17 cellular contexts compared by ENCODE assay signal in the genomic region with DNA sequence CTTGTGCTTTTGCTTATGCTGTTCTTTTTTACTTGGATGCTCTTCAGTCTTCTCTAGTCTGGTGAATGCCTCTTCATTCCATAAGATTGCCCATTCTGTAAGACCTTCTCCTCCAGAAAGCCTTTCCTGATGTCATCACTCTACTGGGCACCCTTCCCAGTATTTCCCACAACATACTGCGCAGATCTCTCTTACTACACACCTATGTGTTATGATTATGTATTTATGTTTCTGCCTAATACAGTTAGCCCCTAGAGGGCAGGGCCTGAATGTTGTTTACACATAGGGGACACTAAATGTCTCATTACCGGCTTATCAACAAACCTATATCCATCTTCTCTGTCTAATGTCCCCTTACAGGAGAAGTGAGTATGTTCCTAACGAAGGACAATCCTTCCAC. TPM values are rescaled to one million over a fixed set of nuclear protein-coding genes. Genes with fewer than 3 reads are reported as not detected.
DNase-seq lines count a peak whose midpoint lies in the region; ATAC-seq, FAIRE-seq and TF ChIP-seq lines count a peak whose summit lies in the region.
"Had no signal": no experiment of that assay in that cellular context is flagged by ENCODE, and none has a peak within 500 bp of the region (broad histone marks: within the 10 kb centered on the region; RNA-seq: fewer than 3 reads in every experiment).

No MANE protein-coding gene starts in this region.

- TF ChIP-seq POLR2A in GM12892 (IDR thresholded peaks at IDR 0.05; ENCODE audit: low read depth, low read length): no peak

- H3K79me2 ChIP-seq in PC-9 (ENCODE audit: low read depth): no peaks in the 10 kb centered on the region

- no peaks in the 10 kb centered on the region for H3K9me2 ChIP-seq in PC-9 (ENCODE audit: insufficient read depth)

- H3K27me3 Mint-ChIP-seq in natural killer cell treated with Interleukin-12 subunit alpha and Interleukin-12 subunit beta and Interleukin-15 and Interleukin-18, amount 100 ng/mL, for 72 hours: peaks cover 0 to 9% of the 10 kb centered on the region in 2 donors
- H3K27me3 Mint-ChIP-seq: activated CD8-positive, alpha-beta memory T cell treated with anti-CD3 and anti-CD28 coated beads, Interleukin-2, amount 10 ng/mL, durations not matched to agents 7 days and 5 days; stimulated activated naive CD8-positive, alpha-beta T cell treated with anti-CD3 and anti-CD28 coated beads, Interleukin-15, Interleukin-2, amounts not matched to agents 100 ng/mL and 50 ng/mL, for 24 hours had no signal

- CTCF ChIA-PET in PC-9 (lab: Charles Lee): no interaction called here

- no peaks in the 10 kb centered on the region for H3K9me3 Mint-ChIP-seq in natural killer cell treated with Interleukin-12 subunit alpha and Interleukin-12 subunit beta and Interleukin-15 and Interleukin-18, amount 100 ng/mL, for 72 hours
- H3K9me3 Mint-ChIP-seq: stimulated activated naive CD8-positive, alpha-beta T cell treated with anti-CD3 and anti-CD28 coated beads, Interleukin-15, Interleukin-2, amounts not matched to agents 100 ng/mL and 50 ng/mL, for 24 hours had no signal

- H3K4me1 ChIP-seq in BE2C (no peaks in the 10 kb centered on the region), PC-9 (replicated peaks; ENCODE audit: insufficient read depth) (no peaks in the 10 kb centered on the region)
- H3K4me1 ChIP-seq: spleen had no signal

- POLR2A ChIA-PET in PC-9 (lab: Charles Lee; ENCODE audit: unreplicated experiment): no interaction called here

- TF ChIP-seq CTCF in BE2C (IDR thresholded peaks at IDR 0.05; ENCODE audit: low read depth, low read length): peak; percentile 18; the same call in 1 of the 2 replicates
- TF ChIP-seq CTCF in PC-9 (conservative IDR thresholded peaks at IDR 0.05): 0 out of 2 replicates have a peak, but pooled peaks have one; percentile 30
- no peak for TF ChIP-seq CTCF in epithelial cell of esophagus (IDR thresholded peaks at IDR 0.05; ENCODE audit: insufficient read depth, low read depth, low read length, missing control alignments)

- H3K36me3 ChIP-seq in BE2C (no peaks in the 10 kb centered on the region; the same call in none of the 2 replicates), PC-9 (ENCODE audit: low read depth) (peaks cover 37% of the 10 kb centered on the region)

- no peak overlapping the region for H2AFZ ChIP-seq in PC-9

- DNase-seq in BE2C (no peak), GM12892 (ENCODE audit: insufficient read length) (no peak), PC-9 (no peak), epithelial cell of esophagus (ENCODE audit: low read depth) (peak; percentile 45), midbrain (lab: John Stamatoyannopoulos, UW) (no peak), inferior parietal cortex (ENCODE audit: extremely low spot score) (no peak)
- DNase-seq in activated CD4-positive, alpha-beta T cell treated with anti-CD3 and anti-CD28 coated beads for 1 hour: no peak
- DNase-seq in natural killer cell treated with Interleukin-12 subunit alpha and Interleukin-12 subunit beta and Interleukin-15 and Interleukin-18, amount 100 ng/mL, for 72 hours (ENCODE audit: low spot score): no peak
- DNase-seq: activated CD8-positive, alpha-beta memory T cell treated with anti-CD3 and anti-CD28 coated beads, Interleukin-2, amount 10 ng/mL, durations not matched to agents 7 days and 5 days; activated gamma-delta T cell treated with Interleukin-2 at 50 U/mL for 16 hours; effector CD8-positive, alpha-beta T cell; heart right ventricle; NCI-H1436; NCI-H446 treated with DMSO at 0.1 percent for 48 hours; RPMI8226; spleen had no signal

- no peak overlapping the region for H3K27ac Mint-ChIP-seq in natural killer cell treated with Interleukin-12 subunit alpha and Interleukin-12 subunit beta and Interleukin-15 and Interleukin-18, amount 100 ng/mL, for 72 hours
- H3K27ac Mint-ChIP-seq: activated CD8-positive, alpha-beta memory T cell treated with anti-CD3 and anti-CD28 coated beads, Interleukin-2, amount 10 ng/mL, durations not matched to agents 7 days and 5 days; stimulated activated naive CD8-positive, alpha-beta T cell treated with anti-CD3 and anti-CD28 coated beads, Interleukin-15, Interleukin-2, amounts not matched to agents 100 ng/mL and 50 ng/mL, for 24 hours had no signal

- peaks cover 30% of the 10 kb centered on the region for H3K36me3 Mint-ChIP-seq in natural killer cell treated with Interleukin-12 subunit alpha and Interleukin-12 subunit beta and Interleukin-15 and Interleukin-18, amount 100 ng/mL, for 72 hours

- peaks cover 0 to 3% of the 10 kb centered on the region in 2 donors for H3K4me1 Mint-ChIP-seq in natural killer cell treated with Interleukin-12 subunit alpha and Interleukin-12 subunit beta and Interleukin-15 and Interleukin-18, amount 100 ng/mL, for 72 hours (ENCODE audit: low read depth in 2 of 2)

- H4K20me1 ChIP-seq in PC-9 (ENCODE audit: insufficient read depth): no peaks in the 10 kb centered on the region

- H3K4me3 ChIP-seq in BE2C (ENCODE audit: low read depth, low read length): no peak overlapping the region
- H3K4me3 ChIP-seq in PC-9: no peak overlapping the region
- no peak overlapping the region for H3K4me3 ChIP-seq in epithelial cell of esophagus (ENCODE audit: low read length)
- H3K4me3 ChIP-seq: heart right ventricle, spleen had no signal

- no peak overlapping the region for H3K4me3 Mint-ChIP-seq in natural killer cell treated with Interleukin-12 subunit alpha and Interleukin-12 subunit beta and Interleukin-15 and Interleukin-18, amount 100 ng/mL, for 72 hours
- H3K4me3 Mint-ChIP-seq: activated CD8-positive, alpha-beta memory T cell treated with anti-CD3 and anti-CD28 coated beads, Interleukin-2, amount 10 ng/mL, durations not matched to agents 7 days and 5 days; stimulated activated naive CD8-positive, alpha-beta T cell treated with anti-CD3 and anti-CD28 coated beads, Interleukin-15, Interleukin-2, amounts not matched to agents 100 ng/mL and 50 ng/mL, for 24 hours had no signal

- no TSS peak for BruUV-seq in PC-9 (replicated peaks; lab: Mats Ljungman, UMichigan)

- intact Hi-C loops in PC-9 (cut with micrococcal nuclease; ENCODE audit: unreplicated experiment): no loop called here

- no peaks in the 10 kb centered on the region for H3F3A ChIP-seq in PC-9 (ENCODE audit: insufficient read depth, low read depth)

- no peaks in the 10 kb centered on the region for H3K27me3 ChIP-seq in BE2C
- no peaks in the 10 kb centered on the region for H3K27me3 ChIP-seq in PC-9 (ENCODE audit: insufficient read depth, low read depth)
- H3K27me3 ChIP-seq: heart right ventricle, spleen had no signal

- H3K27ac ChIP-seq in PC-9: no peak overlapping the region
- H3K27ac ChIP-seq: heart right ventricle, spleen had no signal

- H3K4me2 ChIP-seq in PC-9: no peak overlapping the region

- no peak for ATAC-seq in natural killer cell treated with Interleukin-12 subunit alpha and Interleukin-12 subunit beta and Interleukin-15 and Interleukin-18, amount 100 ng/mL, for 72 hours
- ATAC-seq: activated CD8-positive, alpha-beta memory T cell treated with anti-CD3 and anti-CD28 coated beads, Interleukin-2, amount 10 ng/mL, durations not matched to agents 7 days and 5 days; heart right ventricle had no signal

- FAIRE-seq in GM12892 (lab: Jason Lieb, UNC): peak; percentile 56

- no peaks in the 10 kb centered on the region for H3K9me3 ChIP-seq in BE2C
- H3K9me3 ChIP-seq in PC-9 (ENCODE audit: insufficient read depth, low read depth): no peaks in the 10 kb centered on the region
- H3K9me3 ChIP-seq: heart right ventricle, spleen had no signal

RNA-seq across cellular contexts. Expression of a gene that starts 21.1 kb away (rescaled TPM):
- 54.3 TPM for polyA plus RNA-seq in BE2C (2012; ENCODE audit: insufficient read depth, insufficient read length, low read depth)
- 50.1 TPM for polyA plus RNA-seq in GM12892 (2012; ENCODE audit: missing spikeins)
- 70.1 and 83.3 TPM in 2 replicates for total RNA-seq in PC-9 (2021)
- total RNA-seq in natural killer cell treated with Interleukin-12 subunit alpha and Interleukin-12 subunit beta and Interleukin-15 and Interleukin-18, amount 100 ng/mL, for 72 hours: 10 to 100 TPM; 38.6 to 49.1 TPM

RNA-seq across cellular contexts. Expression of a gene that starts 27.3 kb away (rescaled TPM):
- 119 TPM for polyA plus RNA-seq in BE2C (2012; ENCODE audit: insufficient read depth, insufficient read length, low read depth)
- polyA plus RNA-seq in GM12892 (2012; ENCODE audit: missing spikeins): 21.6 TPM
- 0.57 and 0.95 TPM in 2 replicates for total RNA-seq in PC-9 (2021)
- 10 to 100 TPM; 25.4 to 44.2 TPM for total RNA-seq in natural killer cell treated with Interleukin-12 subunit alpha and Interleukin-12 subunit beta and Interleukin-15 and Interleukin-18, amount 100 ng/mL, for 72 hours

RNA-seq across cellular contexts. Expression of a gene that starts 34.2 kb away (rescaled TPM):
- polyA plus RNA-seq in BE2C (2012; ENCODE audit: insufficient read depth, insufficient read length, low read depth): 0.39 TPM
- polyA plus RNA-seq in GM12892 (2012; ENCODE audit: missing spikeins): 12.9 TPM
- 53.0 and 60.3 TPM in 2 replicates for total RNA-seq in PC-9 (2021)
- total RNA-seq in natural killer cell treated with Interleukin-12 subunit alpha and Interleukin-12 subunit beta and Interleukin-15 and Interleukin-18, amount 100 ng/mL, for 72 hours: 10 to 100 TPM; 38.8 to 71.0 TPM

Comparison
In these comparisons a context has a peak if more than half of its experiments do, and no peak if none do; other contexts are left out.
1. RNA of a gene that starts 27.3 kb away (total RNA-seq): 25.4 to 44.2 TPM in natural killer cell treated with Interleukin-12 subunit alpha and Interleukin-12 subunit beta and Interleukin-15 and Interleukin-18, amount 100 ng/mL, for 72 hours; 0.57 to 0.95 TPM in PC-9; every median in the first group is over 10 times any median in the second.